ENCODE assay signal across 8 cellular contexts in genomic region chr17:333626-334396, GRCh38. TPM values are rescaled to one million over a fixed set of nuclear protein-coding genes. Genes with fewer than 3 reads are reported as not detected.
DNase-seq lines count a peak whose midpoint lies in the region; ATAC-seq and TF ChIP-seq lines count a peak whose summit lies in the region.

No MANE protein-coding gene starts in this region.

- H4K20me1 ChIP-seq in osteoblast (ENCODE audit: insufficient read depth, low read length) = no peaks in the 10 kb centered on the region

- no peaks in the 10 kb centered on the region for H3K27me3 Mint-ChIP-seq in activated naive CD4-positive, alpha-beta T cell treated with anti-CD3 and anti-CD28 coated beads, Interleukin-2, amount 50 U/mL, for 24 hours

- peak overlapping the region; percentile 59 for H3K27ac Mint-ChIP-seq in activated naive CD4-positive, alpha-beta T cell treated with anti-CD3 and anti-CD28 coated beads, Interleukin-2, amount 50 U/mL, for 24 hours

- WGBS in heart right ventricle, 2 donors = 15 to 19% methylated on average over 23 of the region's 23 CpGs

- H3K4me3 ChIP-seq in heart right ventricle = peak overlapping the region; percentile 10 to 65 (median 46)
- H3K4me3 ChIP-seq in osteoblast (ENCODE audit: insufficient read depth, low read length) = peak overlapping the region; percentile 65

- no peaks in the 10 kb centered on the region for H3K36me3 ChIP-seq in heart right ventricle
- H3K36me3 ChIP-seq in osteoblast (ENCODE audit: insufficient read depth, low read length) = no peaks in the 10 kb centered on the region

- H3K4me1 ChIP-seq in heart right ventricle (peaks cover 11 to 56% (median 37%) of the 10 kb centered on the region in 9 donors), osteoblast (ENCODE audit: insufficient read depth, low read length) (no peaks in the 10 kb centered on the region)

- H3K27ac ChIP-seq in heart right ventricle (peak overlapping the region; percentile 88 to 97 (median 92)), osteoblast (ENCODE audit: low read depth, low read length) (no peak overlapping the region)

- H3K9me3 Mint-ChIP-seq in activated naive CD4-positive, alpha-beta T cell treated with anti-CD3 and anti-CD28 coated beads, Interleukin-2, amount 50 U/mL, for 24 hours = no peaks in the 10 kb centered on the region

- peak; percentile 80 to 87 (median 85) for ATAC-seq in heart right ventricle
- no peak for ATAC-seq in HG02623 (IDR thresholded peaks at IDR 0.05; ENCODE audit: unreplicated experiment)
- no peak for ATAC-seq in GM19035 (IDR thresholded peaks at IDR 0.05; ENCODE audit: unreplicated experiment)

- no peaks in the 10 kb centered on the region for H3K9me3 ChIP-seq in heart right ventricle
- H3K9me3 ChIP-seq in osteoblast (ENCODE audit: low read depth, low read length) = no peaks in the 10 kb centered on the region

- TF ChIP-seq CTCF in heart right ventricle (IDR thresholded peaks at IDR 0.05) (no peak), osteoblast (IDR thresholded peaks at IDR 0.05; ENCODE audit: extremely low read depth, low read depth, low read length) (no peak)

- H2AFZ ChIP-seq in osteoblast (ENCODE audit: low read length) = peak overlapping the region; percentile 92

- intact Hi-C loops in heart right ventricle (cut with DNase I) = loop anchor here in 3 of 10 donors (2.0 to 5.0 kb wide), 4 partner anchors 15 to 53 kb away; no protein-coding TSS in a partner anchor

- H3K27me3 ChIP-seq in heart right ventricle (peaks cover 0 to 36% (median 0%) of the 10 kb centered on the region in 7 donors), osteoblast (ENCODE audit: insufficient read depth, low read length) (peaks cover 3% of the 10 kb centered on the region)

- H3K4me1 Mint-ChIP-seq in activated naive CD4-positive, alpha-beta T cell treated with anti-CD3 and anti-CD28 coated beads, Interleukin-2, amount 50 U/mL, for 24 hours = peaks cover 70% of the 10 kb centered on the region

- H3K36me3 Mint-ChIP-seq in activated naive CD4-positive, alpha-beta T cell treated with anti-CD3 and anti-CD28 coated beads, Interleukin-2, amount 50 U/mL, for 24 hours = no peaks in the 10 kb centered on the region

- H3K79me2 ChIP-seq in osteoblast (ENCODE audit: insufficient read depth, low read length) = no peaks in the 10 kb centered on the region

- H3K4me3 Mint-ChIP-seq in activated naive CD4-positive, alpha-beta T cell treated with anti-CD3 and anti-CD28 coated beads, Interleukin-2, amount 50 U/mL, for 24 hours = peak overlapping the region; percentile 73

- peak; percentile 63 for DNase-seq in AG20443 (ENCODE audit: low spot score)
- peak; percentile 79 to 82 for DNase-seq in heart right ventricle
- DNase-seq in osteoblast (ENCODE audit: insufficient read length, low spot score, missing footprints) = peak; percentile 98
- no peak for DNase-seq in GOT3 (lab: John Stamatoyannopoulos, UW)
- DNase-seq in activated T-cell treated with anti-CD3 and anti-CD28 coated beads, Interleukin-2, amount 50 U/mL, for 48 hours = no peak

- H3K4me2 ChIP-seq in osteoblast (ENCODE audit: insufficient read depth, low read length) = peak overlapping the region; percentile 74

RNA-seq across cellular contexts. Expression of gene RPH3AL, which starts 18.8 kb away (rescaled TPM):
- 10 to 100 TPM in 1 of 10 donors, 1 to 10 TPM in 9; 3.6 to 11.1 (median 6.2) TPM for total RNA-seq in heart right ventricle
- 1 to 10 TPM; 4.5 to 6.4 TPM for polyA plus RNA-seq in heart right ventricle
- total RNA-seq in osteoblast = 2.9 and 3.2 TPM in 2 replicates

Comparison
In these comparisons a context has a peak if more than half of its experiments do, and no peak if none do; other contexts are left out.
1. DNase-seq: peak in AG20443 (single experiment), heart right ventricle (2 of 2) and osteoblast (single experiment); none in GOT3 (single experiment) and activated T-cell treated with anti-CD3 and anti-CD28 coated beads, Interleukin-2, amount 50 U/mL, for 48 hours (0 of 2).
2. ATAC-seq: peak in heart right ventricle (8 of 8); none in HG02623 (single experiment) and GM19035 (single experiment).